Comparison of ENCODE assay signal across 11 cellular contexts in genomic region chr20:63472159-63472811, GRCh38. TPM values are rescaled to one million over a fixed set of nuclear protein-coding genes. Genes with fewer than 3 reads are reported as not detected.
A peak's percentile ranks its signal among the peaks of the same experiment; 100 is the strongest.
DNase-seq lines count a peak whose midpoint lies in the region; ATAC-seq and TF ChIP-seq lines count a peak whose summit lies in the region.
"Had no signal": no experiment of that assay in that cellular context is flagged by ENCODE, and none has a peak within 500 bp of the region (broad histone marks: within the 10 kb centered on the region; RNA-seq: fewer than 3 reads in every experiment).

TSS of gene KCNQ2 (minus strand) at chr20:63472655. CDS start at chr20:63472463, 192 bp downstream.

- no peak within 1 kb of the TSS for H3K27ac ChIP-seq in endodermal cell (ENCODE audit: low read depth, low read length)
- H3K27ac ChIP-seq: gastrocnemius medialis, uterus had no signal

- H3K36me3 ChIP-seq in endodermal cell (ENCODE audit: control insufficient read depth, insufficient read depth, low read length) = no peaks in the 10 kb centered on the region
- H3K36me3 ChIP-seq: gastrocnemius medialis, uterus had no signal

- peaks cover 28% of the 10 kb centered on the region for H3K27me3 ChIP-seq in endodermal cell (ENCODE audit: control insufficient read depth, insufficient read depth, low read length, poor library complexity, severe bottlenecking)

- no peaks in the 10 kb centered on the region for H3K9me3 Mint-ChIP-seq in endodermal cell
- H3K9me3 Mint-ChIP-seq in progenitor cell of endocrine pancreas (ENCODE audit: low read depth) = no peaks in the 10 kb centered on the region

- no peak within 1 kb of the TSS for H3K9ac ChIP-seq in endodermal cell (ENCODE audit: extremely low read depth, low read length, poor library complexity, severe bottlenecking)

- no peaks in the 10 kb centered on the region for H3K9me3 ChIP-seq in endodermal cell (ENCODE audit: control insufficient read depth, low read length)
- H3K9me3 ChIP-seq: gastrocnemius medialis, uterus had no signal

- no peak for ATAC-seq in HG02840 (IDR thresholded peaks at IDR 0.05; ENCODE audit: low FRiP score, unreplicated experiment)
- ATAC-seq: gastrocnemius medialis had no signal

- H3K27ac Mint-ChIP-seq in endodermal cell (no peak within 1 kb of the TSS), progenitor cell of endocrine pancreas (no peak within 1 kb of the TSS)

- no peaks in the 10 kb centered on the region for H3K4me1 ChIP-seq in endodermal cell (ENCODE audit: control insufficient read depth, insufficient read depth, low read length)

- H3K27me3 Mint-ChIP-seq in endodermal cell (ENCODE audit: insufficient read depth) (peaks cover 32% of the 10 kb centered on the region), progenitor cell of endocrine pancreas (peaks cover 43% of the 10 kb centered on the region)

- H3K4me1 Mint-ChIP-seq in endodermal cell (no peaks in the 10 kb centered on the region), progenitor cell of endocrine pancreas (ENCODE audit: low read depth) (no peaks in the 10 kb centered on the region)

- H3K36me3 Mint-ChIP-seq in endodermal cell (ENCODE audit: low read depth) (no peaks in the 10 kb centered on the region), progenitor cell of endocrine pancreas (ENCODE audit: insufficient read depth) (no peaks in the 10 kb centered on the region)

- DNase-seq in NCI-H748 (lab: John Stamatoyannopoulos, UW; ENCODE audit: unreplicated experiment) = peak; percentile 48
- no peak for DNase-seq in NCI-H748 treated with DMSO at 0.1 percent for 48 hours (lab: John Stamatoyannopoulos, UW)
- DNase-seq in LNCaP clone FGC (ENCODE audit: low read depth) = no peak
- DNase-seq in endodermal cell = peak; percentile 82
- no peak for DNase-seq in progenitor cell of endocrine pancreas (ENCODE audit: low spot score, unreplicated experiment)
- no peak for DNase-seq in putamen (ENCODE audit: low spot score)
- DNase-seq in NOMO-1 treated with DMSO at 0.1 percent for 48 hours (lab: John Stamatoyannopoulos, UW; ENCODE audit: unreplicated experiment) = no peak
- DNase-seq: stimulated activated CD4-positive, alpha-beta T cell treated with anti-CD3 and anti-CD28 coated beads, Interleukin-4, amount 100 ng/mL, for 4 hours; uterus had no signal

- 0 to 2% methylated on average over 21 to 77 of the region's 88 CpGs for WGBS in endodermal cell (ENCODE audit: insufficient coverage in 1 of 2, insufficient read length in 1 of 2), 2 experiments

- TF ChIP-seq CTCF in LNCaP clone FGC (IDR thresholded peaks at IDR 0.05; ENCODE audit: control insufficient read depth, extremely low read depth, insufficient read depth) (no peak), endodermal cell (conservative IDR thresholded peaks at IDR 0.05) (no peak), progenitor cell of endocrine pancreas (IDR thresholded peaks at IDR 0.05; ENCODE audit: unreplicated experiment) (no peak)

- H3K4me3 Mint-ChIP-seq in endodermal cell (peak within 1 kb of the TSS; percentile 57), progenitor cell of endocrine pancreas (ENCODE audit: low read depth) (peak within 1 kb of the TSS; percentile 16)

- H3K4me3 ChIP-seq in LNCaP clone FGC (ENCODE audit: low read depth, low read length) = peak within 1 kb of the TSS; percentile 45
- peak within 1 kb of the TSS; percentile 53 for H3K4me3 ChIP-seq in endodermal cell (ENCODE audit: low read length)
- H3K4me3 ChIP-seq: gastrocnemius medialis, uterus had no signal

RNA-seq across cellular contexts. Expression of gene KCNQ2, which starts in this region (rescaled TPM):
- total RNA-seq in endodermal cell = 10 to 100 TPM; 36.4 to 62.8 TPM
- 111 TPM for polyA plus RNA-seq in endodermal cell (2013, experiment 1 of 2)
- polyA plus RNA-seq in endodermal cell (2013, experiment 2 of 2) = 96.8 TPM
- total RNA-seq in progenitor cell of endocrine pancreas = 14.6 and 15.6 TPM in 2 replicates
- total RNA-seq: gastrocnemius medialis had no signal

Comparison
In these comparisons a context has a peak if more than half of its experiments do, and no peak if none do; other contexts are left out.
1. DNase-seq: peak in NCI-H748 (single experiment) and endodermal cell (single experiment); none in NCI-H748 treated with DMSO at 0.1 percent for 48 hours (single experiment), LNCaP clone FGC (single experiment), progenitor cell of endocrine pancreas (single experiment), putamen (single experiment) and NOMO-1 treated with DMSO at 0.1 percent for 48 hours (single experiment).